Comparison of ENCODE assay signal across 19 cellular contexts in genomic region chr7:117217636-117218035, GRCh38.
A peak's percentile ranks its signal among the peaks of the same experiment; 100 is the strongest.
DNase-seq lines count a peak whose midpoint lies in the region; TF ChIP-seq lines count a peak whose summit lies in the region.
"Had no signal": no experiment of that assay in that cellular context is flagged by ENCODE, and none has a peak within 500 bp of the region (broad histone marks: within the 10 kb centered on the region; RNA-seq: fewer than 3 reads in every experiment).

No MANE protein-coding gene starts in this region.

- no peaks in the 10 kb centered on the region for H3K27me3 ChIP-seq in smooth muscle cell (ENCODE audit: low read depth)
- H3K27me3 ChIP-seq: BLaER1, right lobe of liver, thyroid gland had no signal

- H3K4me1 ChIP-seq in smooth muscle cell (ENCODE audit: low read depth), result peaks cover 19% of the 10 kb centered on the region
- H3K4me1 ChIP-seq: BLaER1, right lobe of liver, thyroid gland had no signal

- H4K20me1 ChIP-seq in smooth muscle cell (ENCODE audit: low read depth), result no peaks in the 10 kb centered on the region
- H4K20me1 ChIP-seq: BLaER1 had no signal

- H3K27me3 Mint-ChIP-seq in glutamatergic neuron (ENCODE audit: unreplicated experiment), result peaks cover 1% of the 10 kb centered on the region
- H3K27me3 Mint-ChIP-seq in activated T-helper 2 cell treated with anti-CD3 and anti-CD28 coated beads, Interferon-gamma antibody, Interleukin-2, Interleukin-4, amounts not matched to agents 10 μg/mL and 5 μg/mL and 100 μg/mL, durations not matched to agents 14 hours and 24 hours and 36 hours (ENCODE audit: low read depth), result no peaks in the 10 kb centered on the region

- peaks cover 15% of the 10 kb centered on the region for H3F3A ChIP-seq in smooth muscle cell (ENCODE audit: low read depth)

- no peak overlapping the region for H3K27ac Mint-ChIP-seq in glutamatergic neuron (ENCODE audit: unreplicated experiment)
- H3K27ac Mint-ChIP-seq in activated T-helper 2 cell treated with anti-CD3 and anti-CD28 coated beads, Interferon-gamma antibody, Interleukin-2, Interleukin-4, amounts not matched to agents 10 μg/mL and 5 μg/mL and 100 μg/mL, durations not matched to agents 14 hours and 24 hours and 36 hours, result no peak overlapping the region

- no peak overlapping the region for H3K4me3 ChIP-seq in astrocyte of the spinal cord (ENCODE audit: low read depth, low read length)
- H3K4me3 ChIP-seq in foreskin fibroblast (ENCODE audit: low read depth in 1 of 2, low read length in 2 of 2), result no peak overlapping the region
- no peak overlapping the region for H3K4me3 ChIP-seq in smooth muscle cell
- H3K4me3 ChIP-seq: BLaER1, coronary artery, right lobe of liver, thyroid gland had no signal

- no peak overlapping the region for H3K4me3 Mint-ChIP-seq in glutamatergic neuron (ENCODE audit: unreplicated experiment)
- no peak overlapping the region for H3K4me3 Mint-ChIP-seq in activated T-helper 2 cell treated with anti-CD3 and anti-CD28 coated beads, Interferon-gamma antibody, Interleukin-2, Interleukin-4, amounts not matched to agents 10 μg/mL and 5 μg/mL and 100 μg/mL, durations not matched to agents 14 hours and 24 hours and 36 hours (ENCODE audit: low read depth)

- peak overlapping the region; percentile 22 for H3K9ac ChIP-seq in smooth muscle cell (ENCODE audit: low read depth)
- H3K9ac ChIP-seq: BLaER1 had no signal

- in situ Hi-C loops in astrocyte of the spinal cord (cut with HindIII; ENCODE audit: low sequenced_read_pairs), result no loop called here

- TF ChIP-seq CTCF in astrocyte of the spinal cord (IDR thresholded peaks at IDR 0.05; ENCODE audit: low read depth, low read length) (no peak), foreskin fibroblast (IDR thresholded peaks at IDR 0.05; ENCODE audit: low read depth, low read length) (no peak), smooth muscle cell (IDR thresholded peaks at IDR 0.05; ENCODE audit: borderline replicate concordance, insufficient read depth, poor library complexity, severe bottlenecking) (no peak), glutamatergic neuron (IDR thresholded peaks at IDR 0.05; ENCODE audit: partially characterized antibody, unreplicated experiment) (no peak)

- H2AFZ ChIP-seq in smooth muscle cell (ENCODE audit: low read depth), result no peak overlapping the region

- H3K36me3 Mint-ChIP-seq in glutamatergic neuron (ENCODE audit: unreplicated experiment), result peaks cover 17% of the 10 kb centered on the region
- H3K36me3 Mint-ChIP-seq in activated T-helper 2 cell treated with anti-CD3 and anti-CD28 coated beads, Interferon-gamma antibody, Interleukin-2, Interleukin-4, amounts not matched to agents 10 μg/mL and 5 μg/mL and 100 μg/mL, durations not matched to agents 14 hours and 24 hours and 36 hours (ENCODE audit: low read depth), result no peaks in the 10 kb centered on the region

- DNase-seq in HCEC 1CT (peak; percentile 34), astrocyte of the spinal cord (ENCODE audit: low read depth, low spot score) (peak; percentile 59), foreskin fibroblast (peak; percentile 47 to 75), smooth muscle cell (lab: John Stamatoyannopoulos, UW; ENCODE audit: unreplicated experiment) (no peak), glutamatergic neuron (no peak)
- no peak for DNase-seq in activated T-helper 2 cell treated with anti-CD3 and anti-CD28 coated beads, Interferon-gamma antibody, Interleukin-2, Interleukin-4, amounts not matched to agents 10 μg/mL and 5 μg/mL and 100 μg/mL, durations not matched to agents 14 hours and 24 hours and 36 hours (ENCODE audit: low spot score)
- no peak for DNase-seq in stimulated activated CD4-positive, alpha-beta T cell treated with anti-CD3 and anti-CD28 coated beads, Interleukin-4, amount 100 ng/mL, for 1 hour
- DNase-seq: activated CD4-positive, alpha-beta T cell treated with anti-CD3 and anti-CD28 coated beads, Interleukin-2, amount 50 U/mL, for 48 hours; activated naive CD4-positive, alpha-beta T cell; anterior cingulate cortex; NCI-H1694; NCI-H2227 treated with DMSO at 0.1 percent for 48 hours; PC-3; right lobe of liver; stimulated activated CD4-positive, alpha-beta T cell treated with anti-CD3 and anti-CD28 coated beads, Interleukin-1b, Interleukin-23, amount 100 ng/mL, for 48 hours; stimulated activated naive CD4-positive, alpha-beta T cell treated with Interleukin-2 at 50 U/mL for 16 hours; thyroid gland had no signal

- no peaks in the 10 kb centered on the region for H3K9me3 ChIP-seq in smooth muscle cell (replicated peaks; ENCODE audit: low read depth)
- H3K9me3 ChIP-seq: BLaER1, right lobe of liver, thyroid gland had no signal

- H3K27ac ChIP-seq in smooth muscle cell (ENCODE audit: low read depth), result peak overlapping the region; percentile 86
- H3K27ac ChIP-seq: BLaER1, coronary artery, right lobe of liver, thyroid gland had no signal

- no peaks in the 10 kb centered on the region for H3K4me1 Mint-ChIP-seq in glutamatergic neuron (ENCODE audit: low read depth, unreplicated experiment)
- peaks cover 2% of the 10 kb centered on the region for H3K4me1 Mint-ChIP-seq in activated T-helper 2 cell treated with anti-CD3 and anti-CD28 coated beads, Interferon-gamma antibody, Interleukin-2, Interleukin-4, amounts not matched to agents 10 μg/mL and 5 μg/mL and 100 μg/mL, durations not matched to agents 14 hours and 24 hours and 36 hours (ENCODE audit: low read depth)

- peaks cover 7% of the 10 kb centered on the region for H3K79me2 ChIP-seq in smooth muscle cell (ENCODE audit: low read depth)

- peaks cover 5% of the 10 kb centered on the region for H3K9me3 Mint-ChIP-seq in glutamatergic neuron (ENCODE audit: unreplicated experiment)
- H3K9me3 Mint-ChIP-seq in activated T-helper 2 cell treated with anti-CD3 and anti-CD28 coated beads, Interferon-gamma antibody, Interleukin-2, Interleukin-4, amounts not matched to agents 10 μg/mL and 5 μg/mL and 100 μg/mL, durations not matched to agents 14 hours and 24 hours and 36 hours, result no peaks in the 10 kb centered on the region

- no peaks in the 10 kb centered on the region for H3K36me3 ChIP-seq in smooth muscle cell (ENCODE audit: low read depth)
- H3K36me3 ChIP-seq: BLaER1 had no signal

- intact Hi-C loops in activated T-helper 2 cell treated with anti-CD3 and anti-CD28 coated beads, Interferon-gamma antibody, Interleukin-2, Interleukin-4, amounts not matched to agents 10 μg/mL and 5 μg/mL and 100 μg/mL, durations not matched to agents 14 hours and 24 hours and 36 hours (cut with micrococcal nuclease), result no loop called here

- WGBS in smooth muscle cell (ENCODE audit: low lambda C conversion rate), result 9% methylated on average over 2 of the region's 2 CpGs

- peak overlapping the region; percentile 71 for H3K4me2 ChIP-seq in smooth muscle cell
- H3K4me2 ChIP-seq: BLaER1 had no signal

Comparison
In these comparisons a context has a peak if more than half of its experiments do, and no peak if none do; other contexts are left out.
1. DNase-seq: peak in HCEC 1CT (single experiment), astrocyte of the spinal cord (single experiment) and foreskin fibroblast (2 of 2); none in smooth muscle cell (single experiment), glutamatergic neuron (single experiment), activated T-helper 2 cell treated with anti-CD3 and anti-CD28 coated beads, Interferon-gamma antibody, Interleukin-2, Interleukin-4, amounts not matched to agents 10 μg/mL and 5 μg/mL and 100 μg/mL, durations not matched to agents 14 hours and 24 hours and 36 hours (single experiment) and stimulated activated CD4-positive, alpha-beta T cell treated with anti-CD3 and anti-CD28 coated beads, Interleukin-4, amount 100 ng/mL, for 1 hour (single experiment).